Comparison of ENCODE assay signal across 17 cellular contexts in the genomic region with DNA sequence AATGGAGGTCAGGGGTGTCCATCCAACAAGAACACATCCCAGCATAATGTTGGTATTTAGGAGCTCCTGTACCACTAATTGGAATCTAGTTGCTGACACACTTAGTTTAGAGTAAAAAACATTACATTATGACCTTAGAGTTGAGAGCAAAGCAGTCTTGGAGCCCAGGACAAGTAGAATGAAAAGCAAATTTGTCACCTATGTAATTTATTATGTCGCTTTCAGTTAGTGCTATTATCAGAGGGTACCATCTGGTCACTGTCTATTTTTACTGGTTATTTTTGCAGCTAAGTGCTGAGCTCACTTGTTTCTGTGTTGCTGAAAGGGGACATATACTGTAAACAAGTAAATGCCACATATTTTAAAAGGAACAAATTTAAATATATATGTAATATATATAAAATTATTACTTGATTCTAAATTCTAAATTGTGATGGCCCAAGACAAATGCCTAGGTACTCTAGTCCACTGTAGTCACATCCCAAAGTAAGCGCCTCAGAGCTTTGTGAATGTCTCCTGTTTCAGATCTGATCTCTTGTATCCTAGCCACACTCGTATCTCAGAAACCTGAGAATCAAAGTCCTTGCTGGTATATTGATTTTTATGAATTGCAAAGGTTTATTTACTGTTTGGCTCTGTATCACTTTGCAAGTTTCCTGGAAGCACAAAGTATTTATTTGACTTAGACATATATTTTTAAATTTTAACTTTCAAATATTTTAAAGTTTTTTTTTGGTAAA.
"Had no signal": no experiment of that assay in that cellular context is flagged by ENCODE, and none has a peak within 500 bp of the region (broad histone marks: within the 10 kb centered on the region; RNA-seq: fewer than 3 reads in every experiment).

No MANE protein-coding gene starts in this region.

- H3K9me3 ChIP-seq: mucosa of descending colon had no signal

- DNase-seq: activated B cell treated with CpG ODN at 0.5 μM for 24 hours; activated CD4-positive, alpha-beta T cell treated with anti-CD3 and anti-CD28 coated beads, Interleukin-2, amount 10 ng/mL, durations not matched to agents 7 days and 5 days; activated CD8-positive, alpha-beta memory T cell treated with anti-CD3 and anti-CD28 coated beads for 24 hours; activated naive CD4-positive, alpha-beta T cell treated with anti-CD3 and anti-CD28 coated beads for 36 hours; caudate nucleus; cortex of kidney; effector CD8-positive, alpha-beta T cell; hippocampal formation; left cardiac atrium; mammary epithelial cell; mucosa of descending colon; naive thymus-derived CD8-positive, alpha-beta T cell; right cardiac atrium; stimulated activated naive CD4-positive, alpha-beta T cell; substantia nigra; trophoblast cell had no signal

- H3K4me3 ChIP-seq: mucosa of descending colon had no signal

- ATAC-seq: activated T-helper 17 cell treated with anti-CD3 and anti-CD28 coated beads, Interleukin-2, amount 50 U/mL, for 72 hours; left cardiac atrium; mucosa of descending colon; naive thymus-derived CD8-positive, alpha-beta T cell; right cardiac atrium had no signal
